Comparison of ENCODE assay signal across 8 cellular contexts in genomic region chr15:88623061-88623460, GRCh38. TPM values are rescaled to one million over a fixed set of nuclear protein-coding genes. Genes with fewer than 3 reads are reported as not detected.
DNase-seq lines count a peak whose midpoint lies in the region; ATAC-seq and TF ChIP-seq lines count a peak whose summit lies in the region.

No MANE protein-coding gene starts in this region.

- no peak for TF ChIP-seq CTCF in brain microvascular endothelial cell (IDR thresholded peaks at IDR 0.05; ENCODE audit: low read depth, low read length, missing control alignments)

- in situ Hi-C loops in brain microvascular endothelial cell (cut with HindIII; ENCODE audit: low pct_ligation_motif_present, low sequenced_read_pairs) = no loop called here

- no peaks in the 10 kb centered on the region for H3K27me3 ChIP-seq in brain microvascular endothelial cell (replicated peaks)

- DNase-seq in OCI-M1 (lab: John Stamatoyannopoulos, UW) = peak; percentile 15
- peak; percentile 81 for DNase-seq in brain microvascular endothelial cell
- DNase-seq in myocyte (ENCODE audit: low read depth) = peak; percentile 47

- ATAC-seq in GM18870 (IDR thresholded peaks at IDR 0.05; ENCODE audit: unreplicated experiment) (peak; percentile 35), GM21717 (IDR thresholded peaks at IDR 0.05; ENCODE audit: unreplicated experiment) (no peak), GM18519 (IDR thresholded peaks at IDR 0.05; ENCODE audit: low FRiP score, unreplicated experiment) (no peak), HG02642 (IDR thresholded peaks at IDR 0.05; ENCODE audit: poor library complexity, unreplicated experiment) (no peak), GM18861 (IDR thresholded peaks at IDR 0.05; ENCODE audit: unreplicated experiment) (no peak)

- peak overlapping the region; percentile 89 for H3K4me3 ChIP-seq in brain microvascular endothelial cell (ENCODE audit: low read depth, low read length)

- peak overlapping the region; percentile 96 for H3K27ac ChIP-seq in brain microvascular endothelial cell

- H3K36me3 ChIP-seq in brain microvascular endothelial cell (replicated peaks) = peaks cover 25% of the 10 kb centered on the region

RNA-seq across cellular contexts. Expression of gene AEN, which starts 1.9 kb away (rescaled TPM):
- total RNA-seq in myocyte = 50.3 and 52.3 TPM in 2 replicates
- polyA plus RNA-seq in myocyte (2012) = 28.2 TPM

RNA-seq across cellular contexts. Expression of gene ISG20, which starts 15.8 kb away (rescaled TPM):
- total RNA-seq in myocyte = 0.16 and 0.29 TPM in 2 replicates
- polyA plus RNA-seq in myocyte (2012) = 0.95 TPM

Comparison
In these comparisons a context has a peak if more than half of its experiments do, and no peak if none do; other contexts are left out.
1. DNase-seq: peak in every context shown above with its lines; median percentile 81 in brain microvascular endothelial cell; 47 in myocyte; 15 in OCI-M1.